In genomic region chr2:68753318-68753717, GRCh38 we compare ENCODE assay signal across 1 cellular context.
TF ChIP-seq lines count a peak whose summit lies in the region.

No MANE protein-coding gene starts in this region.

TF ChIP-seq in HepG2, 621 proteins besides CTCF, POLR2A, EP300 and RAD21:
- TF ChIP-seq ZHX2 (IDR thresholded peaks at IDR 0.05; ENCODE audit: low read depth) (no peak), ZHX2 (CRISPR knock-in tag; IDR thresholded peaks at IDR 0.05; ENCODE audit: borderline replicate concordance) (no peak), BATF2 (CRISPR knock-in tag; IDR thresholded peaks at IDR 0.05) (no peak), ZNF567 (CRISPR knock-in tag; IDR thresholded peaks at IDR 0.05; ENCODE audit: borderline replicate concordance) (no peak), MTERF4 (CRISPR knock-in tag; IDR thresholded peaks at IDR 0.05) (no peak), HMGXB3 (CRISPR knock-in tag; IDR thresholded peaks at IDR 0.05; ENCODE audit: borderline replicate concordance) (no peak), RFX1 (IDR thresholded peaks at IDR 0.05) (no peak), KLF6 (CRISPR knock-in tag; IDR thresholded peaks at IDR 0.05) (no peak), NR0B2 (CRISPR knock-in tag; IDR thresholded peaks at IDR 0.05) (no peak), ARHGAP35 (CRISPR knock-in tag; IDR thresholded peaks at IDR 0.05; ENCODE audit: borderline replicate concordance) (no peak), SP5 (CRISPR knock-in tag; IDR thresholded peaks at IDR 0.05; ENCODE audit: borderline replicate concordance, low read depth) (no peak), FOXC1 (CRISPR knock-in tag; IDR thresholded peaks at IDR 0.05; ENCODE audit: borderline replicate concordance) (no peak), FOSL1 (CRISPR knock-in tag; IDR thresholded peaks at IDR 0.05; ENCODE audit: borderline replicate concordance) (no peak), SRSF1 (optimal IDR thresholded peaks at IDR 0.05; ENCODE audit: low read depth, low read length) (no peak), ZNF547 (CRISPR knock-in tag; IDR thresholded peaks at IDR 0.05) (no peak), REPIN1 (CRISPR knock-in tag; IDR thresholded peaks at IDR 0.05; ENCODE audit: borderline replicate concordance, low read depth) (no peak), SSRP1 (CRISPR knock-in tag; IDR thresholded peaks at IDR 0.05) (no peak), RAD51 (IDR thresholded peaks at IDR 0.05; ENCODE audit: borderline replicate concordance) (no peak)
